Comparison of ENCODE assay signal across 9 cellular contexts in genomic region chr1:114482585-114482984, GRCh38.
A peak's percentile ranks its signal among the peaks of the same experiment; 100 is the strongest.
DNase-seq lines count a peak whose midpoint lies in the region; ATAC-seq and TF ChIP-seq lines count a peak whose summit lies in the region.
"Had no signal": no experiment of that assay in that cellular context is flagged by ENCODE, and none has a peak within 500 bp of the region (broad histone marks: within the 10 kb centered on the region; RNA-seq: fewer than 3 reads in every experiment).

No MANE protein-coding gene starts in this region.

- no peak for ATAC-seq in stimulated activated naive CD8-positive, alpha-beta T cell treated with anti-CD3 and anti-CD28 coated beads, Interleukin-15, Interleukin-2, amounts not matched to agents 100 U/mL and 50 U/mL, for 24 hours
- ATAC-seq in HG03064 (IDR thresholded peaks at IDR 0.05; ENCODE audit: low read depth, unreplicated experiment) = peak; percentile 67
- no peak for ATAC-seq in HG03025 (IDR thresholded peaks at IDR 0.05; ENCODE audit: low FRiP score, unreplicated experiment)

- peaks cover 43% of the 10 kb centered on the region for H3K36me3 Mint-ChIP-seq in stimulated activated naive CD8-positive, alpha-beta T cell treated with anti-CD3 and anti-CD28 coated beads, Interleukin-15, Interleukin-2, amounts not matched to agents 100 ng/mL and 50 ng/mL, for 24 hours (ENCODE audit: low read depth)

- no peak overlapping the region for H3K4me3 Mint-ChIP-seq in stimulated activated naive CD8-positive, alpha-beta T cell treated with anti-CD3 and anti-CD28 coated beads, Interleukin-15, Interleukin-2, amounts not matched to agents 100 ng/mL and 50 ng/mL, for 24 hours

- no peak for TF ChIP-seq CTCF in VCaP (conservative IDR thresholded peaks at IDR 0.05)

- peaks cover 8% of the 10 kb centered on the region for H3K9me3 Mint-ChIP-seq in stimulated activated naive CD8-positive, alpha-beta T cell treated with anti-CD3 and anti-CD28 coated beads, Interleukin-15, Interleukin-2, amounts not matched to agents 100 ng/mL and 50 ng/mL, for 24 hours

- DNase-seq in stimulated activated naive CD8-positive, alpha-beta T cell treated with anti-CD3 and anti-CD28 coated beads, Interleukin-15, Interleukin-2, amounts not matched to agents 100 U/mL and 50 U/mL, for 24 hours = no peak
- DNase-seq in NCI-H2171 (lab: John Stamatoyannopoulos, UW) = no peak
- no peak for DNase-seq in DMS153 (lab: John Stamatoyannopoulos, UW)
- DNase-seq in posterior cingulate gyrus = no peak
- DNase-seq: NCI-H526 had no signal

- peak overlapping the region; percentile 45 for H3K27ac ChIP-seq in VCaP

- intact Hi-C loops in posterior cingulate gyrus (cut with DNase I) = no loop called here

- no peaks in the 10 kb centered on the region for H3K27me3 Mint-ChIP-seq in stimulated activated naive CD8-positive, alpha-beta T cell treated with anti-CD3 and anti-CD28 coated beads, Interleukin-15, Interleukin-2, amounts not matched to agents 100 ng/mL and 50 ng/mL, for 24 hours

- H3K4me1 Mint-ChIP-seq in stimulated activated naive CD8-positive, alpha-beta T cell treated with anti-CD3 and anti-CD28 coated beads, Interleukin-15, Interleukin-2, amounts not matched to agents 100 ng/mL and 50 ng/mL, for 24 hours (ENCODE audit: low read depth) = peaks cover 64% of the 10 kb centered on the region

- H3K27ac Mint-ChIP-seq in stimulated activated naive CD8-positive, alpha-beta T cell treated with anti-CD3 and anti-CD28 coated beads, Interleukin-15, Interleukin-2, amounts not matched to agents 100 ng/mL and 50 ng/mL, for 24 hours = peak overlapping the region; percentile 0
